Comparison of ENCODE assay signal across 1 cellular context in the genomic region with DNA sequence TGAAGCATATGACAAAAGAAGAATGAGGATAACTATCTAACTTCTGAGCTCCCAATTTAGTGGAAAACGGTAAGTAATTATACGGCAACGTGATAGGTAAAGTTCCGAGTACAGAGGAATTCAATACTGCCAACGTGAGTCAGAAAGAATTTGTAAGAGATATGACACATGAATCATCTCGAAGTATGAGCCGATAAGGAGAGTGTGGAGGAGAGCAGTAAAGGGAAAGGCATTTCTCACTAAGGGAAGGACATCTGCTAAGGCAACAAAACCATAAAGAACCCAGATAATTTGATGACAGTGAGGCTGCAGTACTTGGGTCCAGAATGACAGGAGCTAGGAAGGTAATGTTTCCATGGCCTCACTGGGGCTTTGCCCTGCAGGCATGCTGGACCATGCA.
TF ChIP-seq lines count a peak whose summit lies in the region.

No MANE protein-coding gene starts in this region.

TF ChIP-seq in SK-N-SH treated with all-trans-retinoic acid at 6 μM for 48 hours, 23 proteins besides CTCF, POLR2A, EP300 and RAD21 (continued from another document):
- TF ChIP-seq TSHZ2 (CRISPR knock-in tag; IDR thresholded peaks at IDR 0.05) (no peak), ZNF565 (CRISPR knock-in tag; conservative IDR thresholded peaks at IDR 0.05; ENCODE audit: low read depth) (no peak), BACH2 (CRISPR knock-in tag; IDR thresholded peaks at IDR 0.05; ENCODE audit: borderline replicate concordance) (no peak), POU6F1 (CRISPR knock-in tag; IDR thresholded peaks at IDR 0.05; ENCODE audit: borderline replicate concordance, low read depth) (peak; percentile 40; the same call in 1 of the 2 replicates)
TF ChIP-seq in SK-N-SH treated with all-trans-retinoic acid at 6 μM for 48 hours: peak in this region for 6.
